8 cellular contexts compared by ENCODE assay signal in the genomic region with DNA sequence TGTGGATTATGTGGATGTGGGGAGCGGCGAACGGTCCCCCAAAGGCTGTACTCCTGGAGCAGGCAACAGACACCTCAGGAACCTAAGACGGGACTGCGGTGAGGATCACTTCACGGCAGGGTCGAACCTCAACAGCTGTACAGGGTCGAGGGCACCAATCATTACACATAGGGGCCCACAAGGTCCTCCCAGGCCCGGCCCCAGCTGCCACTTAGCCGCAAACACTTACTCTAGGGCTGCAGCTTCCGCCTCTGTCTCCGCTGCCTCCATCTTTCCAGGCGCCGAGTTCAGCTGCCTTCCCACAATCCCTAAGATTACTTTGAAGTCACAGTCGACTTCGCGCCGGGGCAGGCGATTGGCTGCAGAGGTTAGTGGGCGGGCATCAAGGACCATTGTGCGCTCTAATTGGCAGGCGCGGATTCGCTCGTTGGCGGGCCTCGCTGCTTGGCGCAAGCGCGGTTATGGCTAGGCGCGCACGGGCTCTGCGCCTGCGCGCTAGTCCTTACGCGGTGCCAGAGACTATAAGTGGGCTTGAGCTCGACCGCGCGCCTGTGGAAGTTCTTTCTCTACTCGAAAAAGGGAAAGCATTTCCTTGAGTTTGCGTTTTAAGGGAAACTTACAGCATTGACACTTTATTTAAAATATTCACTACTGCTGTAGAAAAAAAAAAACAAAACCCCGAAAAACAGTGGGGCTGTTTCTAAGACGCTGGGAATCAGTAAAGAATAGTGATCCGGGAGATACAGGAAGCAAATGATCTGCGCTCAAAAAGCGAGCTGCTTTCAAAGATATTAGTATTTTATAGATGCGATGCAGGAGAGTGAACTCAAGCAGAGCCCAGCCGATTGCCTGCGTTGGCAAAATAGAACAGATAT. TPM values are rescaled to one million over a fixed set of nuclear protein-coding genes. Genes with fewer than 3 reads are reported as not detected.
A peak's percentile ranks its signal among the peaks of the same experiment; 100 is the strongest.
DNase-seq lines count a peak whose midpoint lies in the region; ATAC-seq and TF ChIP-seq lines count a peak whose summit lies in the region.

A gene with protein sequence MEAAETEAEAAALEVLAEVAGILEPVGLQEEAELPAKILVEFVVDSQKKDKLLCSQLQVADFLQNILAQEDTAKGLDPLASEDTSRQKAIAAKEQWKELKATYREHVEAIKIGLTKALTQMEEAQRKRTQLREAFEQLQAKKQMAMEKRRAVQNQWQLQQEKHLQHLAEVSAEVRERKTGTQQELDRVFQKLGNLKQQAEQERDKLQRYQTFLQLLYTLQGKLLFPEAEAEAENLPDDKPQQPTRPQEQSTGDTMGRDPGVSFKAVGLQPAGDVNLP (minus strand): TSS at position 293 of the 875 bp plus-strand sequence. CDS start 23 bp downstream, at position 270.

- WGBS in lower leg skin, 2 donors = 1 to 2% methylated on average over 50 to 52 of the region's 52 CpGs

- H3K9me3 ChIP-seq in CD4-positive, alpha-beta memory T cell (ENCODE audit: control insufficient read depth in 1 of 2, low read length in 2 of 2) = no peaks in the 10 kb centered on the region

- POLR2A ChIA-PET in CD4-positive, alpha-beta memory T cell (lab: Charles Lee; ENCODE audit: partially characterized antibody) = no interaction called here
- POLR2A ChIA-PET in activated CD4-positive, alpha-beta memory T cell treated with anti-CD3 and anti-CD28 coated beads for 36 hours (lab: Charles Lee) = interaction anchor here (0.6 to 1.3 kb wide), 4 partner anchors 11 to 410 kb away, joined by 3 to 4 read pairs (median 3); no protein-coding TSS in a partner anchor

- H3K4me3 ChIP-seq in CD4-positive, alpha-beta memory T cell (ENCODE audit: low read length in 2 of 2) = peak within 1 kb of the TSS; percentile 89 to 96
- H3K4me3 ChIP-seq in lower leg skin (ENCODE audit: low read depth, poor library complexity, severe bottlenecking) = peak within 1 kb of the TSS; percentile 45

- H3K4me1 ChIP-seq in CD4-positive, alpha-beta memory T cell (ENCODE audit: insufficient read depth, low read length) = peaks cover 14% of the 10 kb centered on the region

- peaks cover 17 to 31% (median 20%) of the 10 kb centered on the region in 4 donors for H3K4me1 Mint-ChIP-seq in CD4-positive, alpha-beta memory T cell
- H3K4me1 Mint-ChIP-seq in activated CD4-positive, alpha-beta memory T cell treated with anti-CD3 and anti-CD28 coated beads for 36 hours (ENCODE audit: low read depth) = peaks cover 42% of the 10 kb centered on the region

- no peak for TF ChIP-seq POLR2A in lower leg skin (IDR thresholded peaks at IDR 0.05)

- H3K27ac ChIP-seq in CD4-positive, alpha-beta memory T cell (ENCODE audit: low read depth, low read length) = peak within 1 kb of the TSS; percentile 63

- intact Hi-C loops in CD4-positive, alpha-beta memory T cell (cut with micrococcal nuclease) = loop anchor here (2.0 kb wide), 1 partner anchor 1908 kb away; a partner anchor contains a TSS
- intact Hi-C loops in activated CD4-positive, alpha-beta memory T cell treated with anti-CD3 and anti-CD28 coated beads for 36 hours (cut with micrococcal nuclease) = loop anchor here (1.0 to 2.0 kb wide), 2 partner anchors 11 to 1908 kb away; a partner anchor contains a TSS
- intact Hi-C loops in lower leg skin (cut with DNase I; ENCODE audit: low total_unique reads) = no loop called here

- H3K36me3 ChIP-seq in CD4-positive, alpha-beta memory T cell (ENCODE audit: insufficient read depth, low read length) = no peaks in the 10 kb centered on the region

- peaks cover 0 to 5% of the 10 kb centered on the region in 2 donors for H3K36me3 Mint-ChIP-seq in CD4-positive, alpha-beta memory T cell
- H3K36me3 Mint-ChIP-seq in activated CD4-positive, alpha-beta memory T cell treated with anti-CD3 and anti-CD28 coated beads for 36 hours = peaks cover 32% of the 10 kb centered on the region

- H3K9me3 Mint-ChIP-seq in CD4-positive, alpha-beta memory T cell = peaks cover 0 to 2% (median 0%) of the 10 kb centered on the region in 8 donors
- no peaks in the 10 kb centered on the region for H3K9me3 Mint-ChIP-seq in activated CD4-positive, alpha-beta memory T cell treated with anti-CD3 and anti-CD28 coated beads for 36 hours

- H3K27me3 Mint-ChIP-seq in CD4-positive, alpha-beta memory T cell = no peaks in the 10 kb centered on the region
- H3K27me3 Mint-ChIP-seq in activated CD4-positive, alpha-beta memory T cell treated with anti-CD3 and anti-CD28 coated beads for 36 hours = no peaks in the 10 kb centered on the region

- peak within 1 kb of the TSS; percentile 76 to 95 (median 91) for H3K27ac Mint-ChIP-seq in CD4-positive, alpha-beta memory T cell
- H3K27ac Mint-ChIP-seq in activated CD4-positive, alpha-beta memory T cell treated with anti-CD3 and anti-CD28 coated beads for 36 hours = peak within 1 kb of the TSS; percentile 85

- peak within 1 kb of the TSS; percentile 89 to 97 (median 94) for H3K4me3 Mint-ChIP-seq in CD4-positive, alpha-beta memory T cell
- H3K4me3 Mint-ChIP-seq in activated CD4-positive, alpha-beta memory T cell treated with anti-CD3 and anti-CD28 coated beads for 36 hours = peak within 1 kb of the TSS; percentile 98

- TF ChIP-seq CTCF in lower leg skin (IDR thresholded peaks at IDR 0.05) = no peak

- H3K27me3 ChIP-seq in CD4-positive, alpha-beta memory T cell (ENCODE audit: insufficient read depth, low read length) = no peaks in the 10 kb centered on the region

- peak; percentile 99 for ATAC-seq in GM19455 (IDR thresholded peaks at IDR 0.05; ENCODE audit: unreplicated experiment)

- CTCF ChIA-PET in CD4-positive, alpha-beta memory T cell (lab: Charles Lee; ENCODE audit: partially characterized antibody) = no interaction called here
- CTCF ChIA-PET in activated CD4-positive, alpha-beta memory T cell treated with anti-CD3 and anti-CD28 coated beads for 36 hours (lab: Charles Lee) = interaction anchor here (0.6 to 2.3 kb wide), 2 partner anchors 9 to 476 kb away, joined by 3 to 9 read pairs; no protein-coding TSS in a partner anchor

- peak; percentile 90 to 92 (median 92) for DNase-seq in CD4-positive, alpha-beta memory T cell
- DNase-seq in HK-2 (ENCODE audit: unreplicated experiment) (peak; percentile 99), NCI-H82 treated with DMSO at 0.1 percent for 48 hours (lab: John Stamatoyannopoulos, UW; ENCODE audit: unreplicated experiment) (peak; percentile 85), ecto neural progenitor cell (ENCODE audit: low spot score) (peak; percentile 96), lower leg skin (ENCODE audit: low spot score in 2 of 2) (peak; percentile 94 to 98)
- DNase-seq in activated CD4-positive, alpha-beta memory T cell treated with anti-CD3 and anti-CD28 coated beads for 36 hours = peak; percentile 96
- peak; percentile 90 to 91 for DNase-seq in stimulated activated CD4-positive, alpha-beta T cell treated with anti-CD3 and anti-CD28 coated beads, Interleukin-4, amount 100 ng/mL, for 4 hours

RNA-seq across cellular contexts. Expression of the gene that starts here (rescaled TPM):
- 1 to 10 TPM; 2.2 TPM for total RNA-seq in CD4-positive, alpha-beta memory T cell
- polyA plus RNA-seq in CD4-positive, alpha-beta memory T cell = 1 to 10 TPM; 3.0 to 4.7 TPM
- total RNA-seq in activated CD4-positive, alpha-beta memory T cell treated with anti-CD3 and anti-CD28 coated beads for 36 hours = 10 to 100 TPM; 69.2 to 72.7 TPM
- total RNA-seq in lower leg skin = 1 to 10 TPM; 2.4 to 5.9 (median 5.5) TPM

Comparison
In these comparisons a context has a peak if more than half of its experiments do, and no peak if none do; other contexts are left out.
1. Peak in every context shown above with its lines: DNase-seq, ATAC-seq, H3K4me3 ChIP-seq and H3K27ac ChIP-seq.
2. RNA of the gene that starts here (total RNA-seq): 69.2 to 72.7 TPM in activated CD4-positive, alpha-beta memory T cell treated with anti-CD3 and anti-CD28 coated beads for 36 hours; 2.4 to 5.9 TPM in lower leg skin and 2.2 TPM in CD4-positive, alpha-beta memory T cell; every median in the first group is over 10 times any median in the second.